1 cellular context compared by ENCODE assay signal in genomic region chr5:149731617-149732400, GRCh38.
TF ChIP-seq lines count a peak whose summit lies in the region.

No MANE protein-coding gene starts in this region.

TF ChIP-seq in HepG2, 621 proteins besides CTCF, POLR2A, EP300 and RAD21 (continued from another document and continues in another):
- TF ChIP-seq ZBTB43 (CRISPR knock-in tag; conservative IDR thresholded peaks at IDR 0.05), result no peak
- TF ChIP-seq ZNF234 (CRISPR knock-in tag; conservative IDR thresholded peaks at IDR 0.05), result no peak
- no peak for TF ChIP-seq FOXM1 (CRISPR knock-in tag; IDR thresholded peaks at IDR 0.05)
- peak; percentile 29; the same call in 1 of the 2 replicates for TF ChIP-seq NFKB2 (CRISPR knock-in tag; IDR thresholded peaks at IDR 0.05; ENCODE audit: borderline replicate concordance)
- TF ChIP-seq ZNF34 (CRISPR knock-in tag; IDR thresholded peaks at IDR 0.05; ENCODE audit: borderline replicate concordance), result no peak
- peak; percentile 75; the same call in 1 of the 2 replicates for TF ChIP-seq ZNF451 (CRISPR knock-in tag; IDR thresholded peaks at IDR 0.05)
- peak; percentile 61 for TF ChIP-seq ZNF687 (CRISPR knock-in tag; IDR thresholded peaks at IDR 0.05)
- TF ChIP-seq ZBTB49 (CRISPR knock-in tag; IDR thresholded peaks at IDR 0.05; ENCODE audit: borderline replicate concordance), result no peak
- peak; percentile 87; the same call in 1 of the 2 replicates for TF ChIP-seq ZFAT (CRISPR knock-in tag; conservative IDR thresholded peaks at IDR 0.05)
- TF ChIP-seq NFE2 (CRISPR knock-in tag; IDR thresholded peaks at IDR 0.05), result no peak
- TF ChIP-seq ZNF224 (CRISPR knock-in tag; IDR thresholded peaks at IDR 0.05), result no peak
- 0 out of 2 replicates have a peak, but pooled peaks have one; percentile 16 for TF ChIP-seq TFDP2 (CRISPR knock-in tag; IDR thresholded peaks at IDR 0.05)
- no peak for TF ChIP-seq CREM (IDR thresholded peaks at IDR 0.05)
- TF ChIP-seq CREM (CRISPR knock-in tag; IDR thresholded peaks at IDR 0.05), result no peak
- TF ChIP-seq PHF20 (CRISPR knock-in tag; IDR thresholded peaks at IDR 0.05), result no peak
- no peak for TF ChIP-seq ZEB1 (IDR thresholded peaks at IDR 0.05; ENCODE audit: insufficient replicate concordance, low read depth)
- TF ChIP-seq NFATC3 (CRISPR knock-in tag; IDR thresholded peaks at IDR 0.05), result no peak
- TF ChIP-seq THAP8 (CRISPR knock-in tag; IDR thresholded peaks at IDR 0.05; ENCODE audit: borderline replicate concordance), result no peak
- TF ChIP-seq GLI4 (CRISPR knock-in tag; IDR thresholded peaks at IDR 0.05; ENCODE audit: borderline replicate concordance), result no peak
- no peak for TF ChIP-seq NFIB (CRISPR knock-in tag; IDR thresholded peaks at IDR 0.05; ENCODE audit: borderline replicate concordance)
- TF ChIP-seq ZNF747 (CRISPR knock-in tag; IDR thresholded peaks at IDR 0.05; ENCODE audit: borderline replicate concordance), result no peak
- TF ChIP-seq SNAPC5 (CRISPR knock-in tag; IDR thresholded peaks at IDR 0.05; ENCODE audit: borderline replicate concordance), result no peak
- TF ChIP-seq MAX (IDR thresholded peaks at IDR 0.05), result peak; percentile 55
- TF ChIP-seq GZF1 (CRISPR knock-in tag; IDR thresholded peaks at IDR 0.05), result no peak
- no peak for TF ChIP-seq HIC2 (CRISPR knock-in tag; IDR thresholded peaks at IDR 0.05; ENCODE audit: low read depth)
- peak; percentile 67; the same call in 1 of the 2 replicates for TF ChIP-seq ZBTB14 (CRISPR knock-in tag; IDR thresholded peaks at IDR 0.05)
- no peak for TF ChIP-seq MEF2D (CRISPR knock-in tag; IDR thresholded peaks at IDR 0.05)
- TF ChIP-seq NR2C2 (CRISPR knock-in tag; IDR thresholded peaks at IDR 0.05; ENCODE audit: borderline replicate concordance), result no peak
- no peak for TF ChIP-seq ZKSCAN8 (CRISPR knock-in tag; IDR thresholded peaks at IDR 0.05; ENCODE audit: borderline replicate concordance)
- no peak for TF ChIP-seq ZBTB40 (IDR thresholded peaks at IDR 0.05)
- TF ChIP-seq ZBTB40 (CRISPR knock-in tag; IDR thresholded peaks at IDR 0.05), result no peak
- no peak for TF ChIP-seq MXD4 (CRISPR knock-in tag; IDR thresholded peaks at IDR 0.05)
- no peak for TF ChIP-seq ZNF557 (CRISPR knock-in tag; IDR thresholded peaks at IDR 0.05)
- peak; percentile 30; the same call in 1 of the 2 replicates for TF ChIP-seq ZNF776 (CRISPR knock-in tag; IDR thresholded peaks at IDR 0.05)
- no peak for TF ChIP-seq MAZ (IDR thresholded peaks at IDR 0.05; ENCODE audit: borderline replicate concordance, low read depth, low read length)
- peak; percentile 34 for TF ChIP-seq MAZ (CRISPR knock-in tag; IDR thresholded peaks at IDR 0.05; ENCODE audit: low read depth)
